7 cellular contexts compared by ENCODE assay signal in the genomic region with DNA sequence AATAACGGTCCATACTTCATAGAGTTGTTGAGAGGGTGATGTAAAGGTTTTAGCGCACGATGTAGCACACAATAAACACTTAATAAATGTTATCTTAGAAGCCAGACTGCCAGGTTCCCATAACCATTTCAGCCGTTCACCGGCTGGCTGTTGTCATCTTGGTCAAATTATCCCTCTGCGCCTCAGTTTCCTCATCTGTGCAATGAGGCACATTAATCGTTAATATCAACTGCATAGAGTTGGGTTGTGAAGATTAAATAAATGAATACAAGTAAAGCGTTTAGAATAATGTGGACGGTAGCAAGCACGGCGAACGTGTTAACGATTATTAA. TPM values are rescaled to one million over a fixed set of nuclear protein-coding genes. Genes with fewer than 3 reads are reported as not detected.
DNase-seq lines count a peak whose midpoint lies in the region; ATAC-seq and TF ChIP-seq lines count a peak whose summit lies in the region.

No MANE protein-coding gene starts in this region.

- POLR2A ChIA-PET in activated CD4-positive, alpha-beta memory T cell treated with anti-CD3 and anti-CD28 coated beads, Interleukin-2, amount 10 ng/mL, durations not matched to agents 7 days and 5 days (lab: Charles Lee), result interaction anchor here (1.2 to 2.2 kb wide), 3 partner anchors 58 to 349 kb away, joined by 3 to 8 read pairs (median 7); partner anchors contain the start of genes FAM110A and NSFL1C

- no peaks in the 10 kb centered on the region for H3K27me3 Mint-ChIP-seq in activated CD4-positive, alpha-beta memory T cell treated with anti-CD3 and anti-CD28 coated beads, Interleukin-2, amount 10 ng/mL, durations not matched to agents 7 days and 5 days
- no peaks in the 10 kb centered on the region for H3K27me3 Mint-ChIP-seq in stimulated activated memory B cell treated with anti-CD40 and anti-IgM and Interleukin-4, amounts not matched to agents 10 μg/mL and 1 μg/mL and 100 μg/mL, for 72 hours

- TF ChIP-seq CTCF in HFF-Myc (IDR thresholded peaks at IDR 0.05; ENCODE audit: low read depth, low read length, missing control alignments), result no peak

- H3K4me3 ChIP-seq in HFF-Myc (replicated peaks; ENCODE audit: low read depth, low read length), result peak overlapping the region; percentile 95
- H3K4me3 ChIP-seq in iPS DF 6.9 (ENCODE audit: low read length), result peak overlapping the region; percentile 37; the same call in 1 of the 2 replicates

- no peaks in the 10 kb centered on the region for H3K27me3 ChIP-seq in iPS DF 6.9 (ENCODE audit: control insufficient read depth, insufficient read depth, low read length)

- H3K9me3 Mint-ChIP-seq in activated CD4-positive, alpha-beta memory T cell treated with anti-CD3 and anti-CD28 coated beads, Interleukin-2, amount 10 ng/mL, durations not matched to agents 7 days and 5 days, result no peaks in the 10 kb centered on the region
- H3K9me3 Mint-ChIP-seq in stimulated activated memory B cell treated with anti-CD40 and anti-IgM and Interleukin-4, amounts not matched to agents 10 μg/mL and 1 μg/mL and 100 μg/mL, for 72 hours, result no peaks in the 10 kb centered on the region

- DNase-seq in HFF-Myc (ENCODE audit: extremely low read depth, low read depth) (no peak), iPS DF 6.9 (ENCODE audit: low read depth, low spot score) (no peak), iPS-NIHi11 (ENCODE audit: low spot score) (no peak)
- DNase-seq in activated CD4-positive, alpha-beta memory T cell treated with anti-CD3 and anti-CD28 coated beads, Interleukin-2, amount 10 ng/mL, durations not matched to agents 7 days and 5 days, result no peak
- DNase-seq in stimulated activated CD4-positive, alpha-beta T cell treated with anti-CD3 and anti-CD28 coated beads, Interleukin-2, amount 100 ng/mL, for 48 hours, result no peak

- H3K27ac ChIP-seq in iPS DF 6.9 (ENCODE audit: low read length), result no peak overlapping the region

- peaks cover 54% of the 10 kb centered on the region for H3K4me1 Mint-ChIP-seq in activated CD4-positive, alpha-beta memory T cell treated with anti-CD3 and anti-CD28 coated beads, Interleukin-2, amount 10 ng/mL, durations not matched to agents 7 days and 5 days
- H3K4me1 Mint-ChIP-seq in stimulated activated memory B cell treated with anti-CD40 and anti-IgM and Interleukin-4, amounts not matched to agents 10 μg/mL and 1 μg/mL and 100 μg/mL, for 72 hours, result peaks cover 52% of the 10 kb centered on the region

- peaks cover 43% of the 10 kb centered on the region for H3K36me3 Mint-ChIP-seq in activated CD4-positive, alpha-beta memory T cell treated with anti-CD3 and anti-CD28 coated beads, Interleukin-2, amount 10 ng/mL, durations not matched to agents 7 days and 5 days (ENCODE audit: low read depth)
- peaks cover 29% of the 10 kb centered on the region for H3K36me3 Mint-ChIP-seq in stimulated activated memory B cell treated with anti-CD40 and anti-IgM and Interleukin-4, amounts not matched to agents 10 μg/mL and 1 μg/mL and 100 μg/mL, for 72 hours

- peaks cover 2% of the 10 kb centered on the region; the same call in 1 of the 2 replicates for H3K36me3 ChIP-seq in iPS DF 6.9 (ENCODE audit: control insufficient read depth, insufficient read depth, low read length)

- no CpG with 5 or more reads among the region's 13 CpGs for WGBS in iPS DF 6.9 (ENCODE audit: insufficient coverage, insufficient read length)

- CTCF ChIA-PET in activated CD4-positive, alpha-beta memory T cell treated with anti-CD3 and anti-CD28 coated beads, Interleukin-2, amount 10 ng/mL, durations not matched to agents 7 days and 5 days (lab: Charles Lee), result interaction anchor here (1.0 to 2.3 kb wide), 4 partner anchors 9 to 349 kb away, joined by 3 to 6 read pairs (median 5); partner anchors contain the start of gene NSFL1C

- H3K27ac Mint-ChIP-seq in activated CD4-positive, alpha-beta memory T cell treated with anti-CD3 and anti-CD28 coated beads, Interleukin-2, amount 10 ng/mL, durations not matched to agents 7 days and 5 days, result peak overlapping the region; percentile 83
- peak overlapping the region; percentile 85 for H3K27ac Mint-ChIP-seq in stimulated activated memory B cell treated with anti-CD40 and anti-IgM and Interleukin-4, amounts not matched to agents 10 μg/mL and 1 μg/mL and 100 μg/mL, for 72 hours

- peak overlapping the region; percentile 92 for H3K4me3 Mint-ChIP-seq in activated CD4-positive, alpha-beta memory T cell treated with anti-CD3 and anti-CD28 coated beads, Interleukin-2, amount 10 ng/mL, durations not matched to agents 7 days and 5 days
- H3K4me3 Mint-ChIP-seq in stimulated activated memory B cell treated with anti-CD40 and anti-IgM and Interleukin-4, amounts not matched to agents 10 μg/mL and 1 μg/mL and 100 μg/mL, for 72 hours, result peak overlapping the region; percentile 90

- no peaks in the 10 kb centered on the region for H3K9me3 ChIP-seq in iPS DF 6.9 (ENCODE audit: control insufficient read depth, insufficient read depth, low read length)

- ATAC-seq in stimulated activated memory B cell treated with anti-CD40 and anti-IgM and Interleukin-4, amounts not matched to agents 10 μg/mL and 1 μg/mL and 100 μg/mL, for 72 hours, result no peak
- no peak for ATAC-seq in GM21526 (IDR thresholded peaks at IDR 0.05; ENCODE audit: low FRiP score, unreplicated experiment)

- peaks cover 4% of the 10 kb centered on the region for H3K4me1 ChIP-seq in iPS DF 6.9 (ENCODE audit: control insufficient read depth, insufficient read depth, low read length)

RNA-seq across cellular contexts. Expression of gene PSMF1, which starts 0.4 kb away (rescaled TPM):
- total RNA-seq in activated CD4-positive, alpha-beta memory T cell treated with anti-CD3 and anti-CD28 coated beads, Interleukin-2, amount 10 ng/mL, durations not matched to agents 7 days and 5 days, result 100 to 1,000 TPM; 145 TPM
